4 cellular contexts compared by ENCODE assay signal in genomic region chr11:25486338-25486737, GRCh38.
A peak's percentile ranks its signal among the peaks of the same experiment; 100 is the strongest.
DNase-seq lines count a peak whose midpoint lies in the region; ATAC-seq and TF ChIP-seq lines count a peak whose summit lies in the region.
"Not testable (repeated sequence)": the region's sequence is repeated elsewhere in the genome, so short reads cannot be mapped to it uniquely, and the experiment has no call there.

No MANE protein-coding gene starts in this region.

- peak overlapping the region; percentile 75 for H3K18ac ChIP-seq in mesendoderm (ENCODE audit: low read length)

- peak overlapping the region; percentile 92 for H2BK5ac ChIP-seq in mesendoderm (ENCODE audit: low read length)

- H2AK5ac ChIP-seq in mesendoderm (ENCODE audit: low read length), result not testable (repeated sequence)

- H3K36me3 ChIP-seq in GM23338 (ENCODE audit: insufficient read depth); mesendoderm (ENCODE audit: control insufficient read depth, insufficient read depth, low read length): not testable (repeated sequence)

- H3K27ac ChIP-seq in C4-2B (peak overlapping the region; percentile 22; the same call in 1 of the 2 replicates), mesendoderm (ENCODE audit: low read depth, low read length) (peak overlapping the region; percentile 63)
- H3K27ac ChIP-seq in GM23338 (ENCODE audit: low read depth), result not testable (repeated sequence)

- not testable (repeated sequence) for H3K27me3 Mint-ChIP-seq in GM23338 (ENCODE audit: insufficient read depth, low read depth, poor library complexity)

- not testable (repeated sequence) for H3K4me3 Mint-ChIP-seq in GM23338

- H3K9ac ChIP-seq in mesendoderm (ENCODE audit: low read length), result peak overlapping the region; percentile 31

- peaks cover 14% of the 10 kb centered on the region for H3K4me1 ChIP-seq in GM23338 (ENCODE audit: insufficient read depth)
- not testable (repeated sequence) for H3K4me1 ChIP-seq in mesendoderm (ENCODE audit: control insufficient read depth, low read depth, low read length)

- peak overlapping the region; percentile 64; the same call in 1 of the 2 replicates for H2AFZ ChIP-seq in GM23338

- not testable (repeated sequence) for H3K79me2 ChIP-seq in GM23338 (replicated peaks; ENCODE audit: insufficient read depth); mesendoderm (ENCODE audit: control insufficient read depth, insufficient read depth, low read length)

- not testable (repeated sequence) for H3K4me3 ChIP-seq in GM23338; mesendoderm (ENCODE audit: low read length)

- H3K4me2 ChIP-seq in GM23338; mesendoderm (ENCODE audit: low read length): not testable (repeated sequence)

- H3K4ac ChIP-seq in mesendoderm (ENCODE audit: low read depth, low read length), result peak overlapping the region; percentile 81

- H4K8ac ChIP-seq in mesendoderm (ENCODE audit: low read depth, low read length), result not testable (repeated sequence)

- H3K79me1 ChIP-seq in mesendoderm (ENCODE audit: low read length), result not testable (repeated sequence)

- TF ChIP-seq CTCF in C4-2B (conservative IDR thresholded peaks at IDR 0.05); GM23338 (conservative IDR thresholded peaks at IDR 0.05; ENCODE audit: low read depth in 2 of 2): not testable (repeated sequence)

- H3K27me3 ChIP-seq in GM23338 (ENCODE audit: insufficient read depth); mesendoderm (ENCODE audit: insufficient read depth, low read length, poor library complexity): not testable (repeated sequence)

- H2BK15ac ChIP-seq in mesendoderm (replicated peaks; ENCODE audit: low read depth), result not testable (repeated sequence)

- not testable (repeated sequence) for DNase-seq in GM23338 (ENCODE audit: low spot score)
- DNase-seq in NCI-H748 (lab: John Stamatoyannopoulos, UW; ENCODE audit: unreplicated experiment), result peak; percentile 20
- DNase-seq in mesendoderm, result peak; percentile 64

- H3K9me2 ChIP-seq in GM23338 (ENCODE audit: insufficient read depth), result not testable (repeated sequence)

- H3K27ac Mint-ChIP-seq in GM23338, result not testable (repeated sequence)

- H4K20me1 ChIP-seq in GM23338 (replicated peaks; ENCODE audit: insufficient read depth), result not testable (repeated sequence)

- H3K36me3 Mint-ChIP-seq in GM23338 (ENCODE audit: low read depth), result not testable (repeated sequence)

- ATAC-seq in GM23338, result not testable (repeated sequence)

- H3K56ac ChIP-seq in mesendoderm (ENCODE audit: low read length), result peak overlapping the region; percentile 74

- not testable (repeated sequence) for H2BK120ac ChIP-seq in mesendoderm (ENCODE audit: low read depth, low read length)

- H3F3A ChIP-seq in GM23338 (replicated peaks; ENCODE audit: low read depth), result not testable (repeated sequence)

- no CpG with 5 or more reads among the region's 8 CpGs for WGBS in mesendoderm (ENCODE audit: extremely low coverage, insufficient coverage, low lambda C conversion rate)

- H4K5ac ChIP-seq in mesendoderm (ENCODE audit: low read length), result not testable (repeated sequence)

- not testable (repeated sequence) for H3K9me3 Mint-ChIP-seq in GM23338

- H3K23ac ChIP-seq in mesendoderm (ENCODE audit: low read length), result not testable (repeated sequence)

- not testable (repeated sequence) for H3K4me1 Mint-ChIP-seq in GM23338
